In the genomic region with DNA sequence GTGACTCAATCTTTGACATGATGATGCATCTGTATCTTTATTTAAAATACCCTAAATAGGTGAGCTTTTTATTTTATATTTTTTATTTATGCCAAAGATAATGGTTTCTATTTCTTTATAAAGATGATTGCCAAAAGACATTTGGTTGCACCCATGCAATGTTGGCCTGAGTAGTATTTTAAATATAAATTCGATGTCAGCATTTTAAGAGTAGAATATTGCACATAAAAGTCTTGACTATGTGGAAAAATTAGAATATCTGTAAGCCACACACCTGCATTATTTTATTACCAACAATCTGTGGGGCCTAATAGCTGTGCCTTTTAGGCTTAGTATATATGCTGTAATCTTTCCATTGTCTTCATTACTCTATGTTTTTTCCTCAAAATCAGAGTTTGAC, we compare ENCODE assay signal across 37 cellular contexts.
"Had no signal": no experiment of that assay in that cellular context is flagged by ENCODE, and none has a peak within 500 bp of the region (broad histone marks: within the 10 kb centered on the region; RNA-seq: fewer than 3 reads in every experiment).

No MANE protein-coding gene starts in this region.

- H3K4me3 ChIP-seq: ascending aorta, cardiac muscle cell had no signal

- H3K4me1 ChIP-seq: ascending aorta had no signal

- H3K27ac Mint-ChIP-seq: activated B cell treated with CpG ODN at 0.5 μM for 24 hours; activated CD4-positive, alpha-beta memory T cell treated with anti-CD3 and anti-CD28 coated beads, Interleukin-2, amount 10 ng/mL, durations not matched to agents 7 days and 5 days; activated CD4-positive, alpha-beta T cell treated with anti-CD3 and anti-CD28 coated beads, Interleukin-2, amount 10 ng/mL, durations not matched to agents 24 days and 14 days; activated CD8-positive, alpha-beta memory T cell treated with anti-CD3 and anti-CD28 coated beads, Interleukin-2, amount 10 ng/mL, durations not matched to agents 7 days and 5 days; activated CD8-positive, alpha-beta T cell treated with anti-CD3 and anti-CD28 coated beads, Interleukin-2, amount 10 ng/mL, durations not matched to agents 7 days and 5 days; activated naive CD4-positive, alpha-beta T cell treated with anti-CD3 and anti-CD28 coated beads, Interleukin-2, amount 10 ng/mL, durations not matched to agents 7 days and 5 days; activated naive CD4-positive, alpha-beta T cell treated with anti-CD3 and anti-CD28 coated beads, Interleukin-2, amount 50 U/mL, for 24 hours; activated naive CD8-positive, alpha-beta T cell; activated naive CD8-positive, alpha-beta T cell treated with anti-CD3 and anti-CD28 coated beads, Interleukin-2, amount 10 ng/mL, durations not matched to agents 7 days and 5 days; activated naive CD8-positive, alpha-beta T cell treated with anti-CD3 and anti-CD28 coated beads, Interleukin-2, amount 50 U/mL, for 24 hours; activated T-cell treated with anti-CD3 and anti-CD28 coated beads, Interleukin-2, amount 50 U/mL, for 24 hours; activated T-helper 2 cell treated with anti-CD3 and anti-CD28 coated beads, Interferon-gamma antibody, Interleukin-2, Interleukin-4, amounts not matched to agents 10 μg/mL and 5 μg/mL and 100 μg/mL, durations not matched to agents 14 hours and 24 hours and 36 hours; brain; T-helper 1 cell treated with Interleukin-12 subunit alpha and Interleukin-12 subunit beta and Interleukin-4 antibody, amounts not matched to agents 30 μg/mL and 1 μg/mL, for 36 hours; T-helper 2 cell treated with Interferon-gamma antibody and Interleukin-4, amounts not matched to agents 5 μg/mL and 100 μg/mL, for 36 hours had no signal

- H3K4me3 Mint-ChIP-seq: activated B cell treated with CpG ODN at 0.5 μM for 24 hours; activated CD4-positive, alpha-beta memory T cell treated with anti-CD3 and anti-CD28 coated beads, Interleukin-2, amount 10 ng/mL, durations not matched to agents 7 days and 5 days; activated CD4-positive, alpha-beta T cell treated with anti-CD3 and anti-CD28 coated beads, Interleukin-2, amount 10 ng/mL, durations not matched to agents 24 days and 14 days; activated CD8-positive, alpha-beta memory T cell treated with anti-CD3 and anti-CD28 coated beads, Interleukin-2, amount 10 ng/mL, durations not matched to agents 7 days and 5 days; activated CD8-positive, alpha-beta T cell treated with anti-CD3 and anti-CD28 coated beads, Interleukin-2, amount 10 ng/mL, durations not matched to agents 7 days and 5 days; activated naive CD4-positive, alpha-beta T cell treated with anti-CD3 and anti-CD28 coated beads, Interleukin-2, amount 10 ng/mL, durations not matched to agents 7 days and 5 days; activated naive CD4-positive, alpha-beta T cell treated with anti-CD3 and anti-CD28 coated beads, Interleukin-2, amount 50 U/mL, for 24 hours; activated naive CD8-positive, alpha-beta T cell; activated naive CD8-positive, alpha-beta T cell treated with anti-CD3 and anti-CD28 coated beads, Interleukin-2, amount 10 ng/mL, durations not matched to agents 7 days and 5 days; activated naive CD8-positive, alpha-beta T cell treated with anti-CD3 and anti-CD28 coated beads, Interleukin-2, amount 50 U/mL, for 24 hours; activated T-cell treated with anti-CD3 and anti-CD28 coated beads, Interleukin-2, amount 50 U/mL, for 24 hours; brain; central memory CD8-positive, alpha-beta T cell; T-helper 1 cell treated with Interleukin-12 subunit alpha and Interleukin-12 subunit beta and Interleukin-4 antibody, amounts not matched to agents 30 μg/mL and 1 μg/mL, for 36 hours; T-helper 2 cell treated with Interferon-gamma antibody and Interleukin-4, amounts not matched to agents 5 μg/mL and 100 μg/mL, for 36 hours had no signal

- H3K36me3 Mint-ChIP-seq: activated CD8-positive, alpha-beta memory T cell treated with anti-CD3 and anti-CD28 coated beads, Interleukin-2, amount 10 ng/mL, durations not matched to agents 7 days and 5 days; activated naive CD4-positive, alpha-beta T cell treated with anti-CD3 and anti-CD28 coated beads, Interleukin-2, amount 10 ng/mL, durations not matched to agents 7 days and 5 days; activated naive CD4-positive, alpha-beta T cell treated with anti-CD3 and anti-CD28 coated beads, Interleukin-2, amount 50 U/mL, for 24 hours; activated naive CD8-positive, alpha-beta T cell; activated naive CD8-positive, alpha-beta T cell treated with anti-CD3 and anti-CD28 coated beads, Interleukin-2, amount 10 ng/mL, durations not matched to agents 7 days and 5 days; brain had no signal

- FAIRE-seq: bronchial epithelial cell, TTC549 had no signal

- H3K27ac ChIP-seq: ascending aorta, cardiac muscle cell, VCaP had no signal

- H3K9me3 Mint-ChIP-seq: activated B cell treated with CpG ODN at 0.5 μM for 24 hours; activated CD4-positive, alpha-beta memory T cell treated with anti-CD3 and anti-CD28 coated beads, Interleukin-2, amount 10 ng/mL, durations not matched to agents 7 days and 5 days; activated CD4-positive, alpha-beta T cell treated with anti-CD3 and anti-CD28 coated beads, Interleukin-2, amount 10 ng/mL, durations not matched to agents 24 days and 14 days; activated naive CD4-positive, alpha-beta T cell treated with anti-CD3 and anti-CD28 coated beads, Interleukin-2, amount 50 U/mL, for 24 hours; activated naive CD8-positive, alpha-beta T cell treated with anti-CD3 and anti-CD28 coated beads, Interleukin-2, amount 10 ng/mL, durations not matched to agents 7 days and 5 days; activated naive CD8-positive, alpha-beta T cell treated with anti-CD3 and anti-CD28 coated beads, Interleukin-2, amount 50 U/mL, for 24 hours; brain; T-helper 1 cell treated with Interleukin-12 subunit alpha and Interleukin-12 subunit beta and Interleukin-4 antibody, amounts not matched to agents 30 μg/mL and 1 μg/mL, for 36 hours had no signal

- H3K36me3 ChIP-seq: ascending aorta, cardiac muscle cell had no signal

- H3K27me3 ChIP-seq: ascending aorta, cardiac muscle cell had no signal

- H3K9me3 ChIP-seq: ascending aorta had no signal

- DNase-seq: activated B cell treated with CpG ODN at 0.5 μM for 24 hours; activated CD4-positive, alpha-beta memory T cell treated with anti-CD3 and anti-CD28 coated beads, Interleukin-2, amount 10 ng/mL, durations not matched to agents 7 days and 5 days; activated CD4-positive, alpha-beta T cell treated with anti-CD3 and anti-CD28 coated beads for 4 hours; activated CD4-positive, alpha-beta T cell treated with anti-CD3 and anti-CD28 coated beads, Interleukin-2, amount 10 ng/mL, durations not matched to agents 24 days and 14 days; activated CD4-positive, alpha-beta T cell treated with anti-CD3 and anti-CD28 coated beads, Interleukin-2, amount 50 U/mL, for 48 hours; activated CD4-positive, CD25-positive, alpha-beta regulatory T cell treated with anti-CD3 and anti-CD28 coated beads, Interleukin-2, amount 50 U/mL, for 72 hours; activated CD8-positive, alpha-beta memory T cell treated with anti-CD3 and anti-CD28 coated beads for 24 hours; activated CD8-positive, alpha-beta memory T cell treated with anti-CD3 and anti-CD28 coated beads, Interleukin-2, amount 10 ng/mL, durations not matched to agents 7 days and 5 days; activated CD8-positive, alpha-beta memory T cell treated with anti-CD3 and anti-CD28 coated beads, Interleukin-2, amount 50 U/mL, for 48 hours; activated CD8-positive, alpha-beta T cell treated with anti-CD3 and anti-CD28 coated beads, Interleukin-2, amount 10 ng/mL, durations not matched to agents 7 days and 5 days; activated effector memory CD4-positive, alpha-beta T cell treated with Interleukin-2 at 50 U/mL for 16 hours; activated gamma-delta T cell; activated naive CD4-positive, alpha-beta T cell treated with anti-CD3 and anti-CD28 coated beads, Interleukin-2, amount 10 ng/mL, durations not matched to agents 7 days and 5 days; activated naive CD4-positive, alpha-beta T cell treated with Interleukin-2 at 50 U/mL for 16 hours; activated naive CD8-positive, alpha-beta T cell treated with anti-CD3 and anti-CD28 coated beads, Interleukin-2, amount 10 ng/mL, durations not matched to agents 7 days and 5 days; activated naive CD8-positive, alpha-beta T cell treated with anti-CD3 and anti-CD28 coated beads, Interleukin-2, amount 50 U/mL, for 24 hours; activated T-cell treated with anti-CD3 and anti-CD28 coated beads, Interleukin-2, amount 50 U/mL, for 24 hours; activated T-cell treated with anti-CD3 and anti-CD28 coated beads, Interleukin-2, amount 50 U/mL, for 48 hours; amygdala; anterior cingulate cortex; caudate nucleus; cerebellar nuclear complex; T-helper 1 cell; T-helper 2 cell; T-helper 9 cell had no signal

- H3K4me1 Mint-ChIP-seq: activated B cell treated with CpG ODN at 0.5 μM for 24 hours; activated CD4-positive, alpha-beta memory T cell treated with anti-CD3 and anti-CD28 coated beads, Interleukin-2, amount 10 ng/mL, durations not matched to agents 7 days and 5 days; activated CD4-positive, alpha-beta T cell treated with anti-CD3 and anti-CD28 coated beads, Interleukin-2, amount 10 ng/mL, durations not matched to agents 24 days and 14 days; activated CD8-positive, alpha-beta memory T cell treated with anti-CD3 and anti-CD28 coated beads, Interleukin-2, amount 10 ng/mL, durations not matched to agents 7 days and 5 days; activated naive CD4-positive, alpha-beta T cell treated with anti-CD3 and anti-CD28 coated beads, Interleukin-2, amount 10 ng/mL, durations not matched to agents 7 days and 5 days; activated naive CD4-positive, alpha-beta T cell treated with anti-CD3 and anti-CD28 coated beads, Interleukin-2, amount 50 U/mL, for 24 hours; activated naive CD8-positive, alpha-beta T cell treated with anti-CD3 and anti-CD28 coated beads, Interleukin-2, amount 10 ng/mL, durations not matched to agents 7 days and 5 days; activated naive CD8-positive, alpha-beta T cell treated with anti-CD3 and anti-CD28 coated beads, Interleukin-2, amount 50 U/mL, for 24 hours; brain; central memory CD8-positive, alpha-beta T cell had no signal

- H3K27me3 Mint-ChIP-seq: activated B cell treated with CpG ODN at 0.5 μM for 24 hours; activated CD4-positive, alpha-beta memory T cell treated with anti-CD3 and anti-CD28 coated beads, Interleukin-2, amount 10 ng/mL, durations not matched to agents 7 days and 5 days; activated CD4-positive, alpha-beta T cell treated with anti-CD3 and anti-CD28 coated beads, Interleukin-2, amount 10 ng/mL, durations not matched to agents 24 days and 14 days; activated CD8-positive, alpha-beta memory T cell treated with anti-CD3 and anti-CD28 coated beads, Interleukin-2, amount 10 ng/mL, durations not matched to agents 7 days and 5 days; activated naive CD4-positive, alpha-beta T cell treated with anti-CD3 and anti-CD28 coated beads, Interleukin-2, amount 10 ng/mL, durations not matched to agents 7 days and 5 days; activated naive CD4-positive, alpha-beta T cell treated with anti-CD3 and anti-CD28 coated beads, Interleukin-2, amount 50 U/mL, for 24 hours; activated naive CD8-positive, alpha-beta T cell; activated naive CD8-positive, alpha-beta T cell treated with anti-CD3 and anti-CD28 coated beads, Interleukin-2, amount 10 ng/mL, durations not matched to agents 7 days and 5 days; activated naive CD8-positive, alpha-beta T cell treated with anti-CD3 and anti-CD28 coated beads, Interleukin-2, amount 50 U/mL, for 24 hours; brain; central memory CD8-positive, alpha-beta T cell had no signal
